23 cellular contexts compared by ENCODE assay signal in the genomic region with DNA sequence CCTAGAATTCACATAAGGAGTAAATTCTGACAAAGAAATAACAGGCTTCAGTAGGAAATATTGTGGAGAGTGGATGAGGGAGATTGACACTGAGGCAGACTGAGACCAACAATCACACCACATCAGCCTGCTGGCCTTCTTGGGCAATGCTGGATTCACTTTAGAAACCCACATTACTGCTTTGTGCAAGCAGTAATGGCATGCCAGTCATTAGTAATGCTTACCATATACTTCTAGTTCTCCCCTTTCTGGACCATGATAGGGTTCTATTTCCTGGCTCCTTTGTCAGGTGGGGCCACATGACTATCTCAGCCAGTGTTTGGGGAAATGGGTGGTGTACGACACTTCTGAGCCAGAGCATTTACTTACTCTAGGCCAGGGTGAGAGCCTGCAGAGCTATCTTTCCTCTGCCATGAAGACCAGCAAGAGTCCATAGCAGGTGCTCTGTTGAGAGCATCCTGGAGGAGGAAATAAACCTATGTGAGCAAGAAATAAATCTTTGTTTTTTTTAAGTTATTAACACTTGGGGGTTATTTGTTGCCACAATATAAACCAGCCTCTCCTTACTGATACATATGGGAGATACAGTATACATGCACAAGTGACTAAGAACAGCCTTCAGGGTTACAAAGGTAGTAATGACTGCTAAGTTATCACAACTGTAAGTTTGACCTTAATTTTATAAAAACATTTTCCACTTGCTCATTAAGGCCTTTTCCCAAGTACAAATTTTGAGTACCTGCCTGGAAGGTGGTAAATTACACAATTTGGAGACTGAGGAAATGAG.
DNase-seq lines count a peak whose midpoint lies in the region; ATAC-seq, FAIRE-seq and TF ChIP-seq lines count a peak whose summit lies in the region.
"Had no signal": no experiment of that assay in that cellular context is flagged by ENCODE, and none has a peak within 500 bp of the region (broad histone marks: within the 10 kb centered on the region; RNA-seq: fewer than 3 reads in every experiment).

No MANE protein-coding gene starts in this region.

- peak; percentile 27 to 47 for ATAC-seq in activated T-cell treated with anti-CD3 and anti-CD28 coated beads, Interleukin-2, amount 50 U/mL, for 72 hours (replicated peaks in 1 of 2)
- ATAC-seq in HG03432 (IDR thresholded peaks at IDR 0.05; ENCODE audit: unreplicated experiment) = no peak

- H3K9me3 ChIP-seq in HEK293 (ENCODE audit: control insufficient read depth, insufficient read depth, low read depth, low read length) (no peaks in the 10 kb centered on the region), Loucy (ENCODE audit: insufficient read depth, low read depth, low read length) (no peaks in the 10 kb centered on the region)
- H3K9me3 ChIP-seq: A549; BLaER1 treated with 17β-estradiol and CSF1 and Interleukin-3, amounts not matched to agents 10 nM and 100 nM had no signal

- H3K9me2 ChIP-seq in Loucy (replicated peaks; ENCODE audit: low read depth, low read length) = no peaks in the 10 kb centered on the region

- H3K36me3 ChIP-seq in HEK293 (ENCODE audit: control insufficient read depth in 2 of 2, insufficient read depth in 1 of 2, low read length in 2 of 2) = no peaks in the 10 kb centered on the region
- H3K36me3 ChIP-seq in Loucy (ENCODE audit: insufficient read depth, low read length) = no peaks in the 10 kb centered on the region
- no peaks in the 10 kb centered on the region for H3K36me3 ChIP-seq in bronchial epithelial cell (ENCODE audit: control insufficient read depth, insufficient read depth, low read length)
- H3K36me3 ChIP-seq: BLaER1 treated with 17β-estradiol and CSF1 and Interleukin-3, amounts not matched to agents 10 nM and 100 nM had no signal

- no peaks in the 10 kb centered on the region for H3K27me3 Mint-ChIP-seq in activated T-cell treated with anti-CD3 and anti-CD28 coated beads, Interleukin-2, amount 50 U/mL, for 72 hours (ENCODE audit: low read depth)
- H3K27me3 Mint-ChIP-seq: CD4-positive, alpha-beta T cell had no signal

- TF ChIP-seq CTCF in HEK293 (tag by site-specific recombination; IDR thresholded peaks at IDR 0.05) (no peak), Loucy (conservative IDR thresholded peaks at IDR 0.05; ENCODE audit: low read length) (no peak), bronchial epithelial cell (IDR thresholded peaks at IDR 0.05; ENCODE audit: insufficient read depth, low read length, severe bottlenecking) (no peak)

- H3F3A ChIP-seq in Loucy (ENCODE audit: low read depth) = no peaks in the 10 kb centered on the region; the same call in 1 of the 2 replicates

- FAIRE-seq in bronchial epithelial cell (lab: Jason Lieb, UNC) = peak; percentile 23
- FAIRE-seq: A549, D721Med, RCC 7860 had no signal

- CTCF ChIA-PET in HEK293 (lab: Yijun Ruan, JAX) = no interaction called here

- no peak overlapping the region for H3K9ac ChIP-seq in Loucy (ENCODE audit: low read depth, low read length, poor library complexity, severe bottlenecking)
- H3K9ac ChIP-seq: BLaER1 treated with 17β-estradiol and CSF1 and Interleukin-3, amounts not matched to agents 10 nM and 100 nM; GM23248 had no signal

- H3K4me3 ChIP-seq in HEK293 (ENCODE audit: low read depth, low read length) (no peak overlapping the region), Loucy (ENCODE audit: low read length, poor library complexity, severe bottlenecking) (no peak overlapping the region), bronchial epithelial cell (ENCODE audit: low read depth, low read length) (no peak overlapping the region)
- H3K4me3 ChIP-seq: A549; BLaER1 treated with 17β-estradiol and CSF1 and Interleukin-3, amounts not matched to agents 10 nM and 100 nM; GM23248; SK-N-MC had no signal

- H2AFZ ChIP-seq in Loucy (ENCODE audit: low read length) = peak overlapping the region; percentile 42; the same call in 1 of the 2 replicates
- H2AFZ ChIP-seq: GM23248 had no signal

- H3K4me2 ChIP-seq in Loucy (ENCODE audit: low read depth, low read length, poor library complexity, severe bottlenecking) = no peak overlapping the region
- H3K4me2 ChIP-seq: A549; BLaER1 treated with 17β-estradiol and CSF1 and Interleukin-3, amounts not matched to agents 10 nM and 100 nM had no signal

- no peak overlapping the region for H3K27ac ChIP-seq in HEK293 (ENCODE audit: extremely low read depth, low read depth, low read length)
- H3K27ac ChIP-seq: A549; BLaER1 treated with 17β-estradiol and CSF1 and Interleukin-3, amounts not matched to agents 10 nM and 100 nM; GM23248; SK-N-MC had no signal

- peaks cover 0 to 2% of the 10 kb centered on the region in 2 donors for H3K36me3 Mint-ChIP-seq in activated T-cell treated with anti-CD3 and anti-CD28 coated beads, Interleukin-2, amount 50 U/mL, for 72 hours (ENCODE audit: insufficient read depth in 2 of 2)

- no peaks in the 10 kb centered on the region for H4K20me1 ChIP-seq in Loucy (ENCODE audit: insufficient read depth, low read length, poor library complexity, severe bottlenecking)
- H4K20me1 ChIP-seq: BLaER1 treated with 17β-estradiol and CSF1 and Interleukin-3, amounts not matched to agents 10 nM and 100 nM had no signal

- POLR2A ChIA-PET in HEK293 (lab: Yijun Ruan, JAX) = no interaction called here

- no peaks in the 10 kb centered on the region for H3K4me1 ChIP-seq in HEK293 (ENCODE audit: control insufficient read depth, insufficient read depth, low read length)
- peaks cover 8% of the 10 kb centered on the region for H3K4me1 ChIP-seq in Loucy (ENCODE audit: insufficient read depth, low read length, poor library complexity, severe bottlenecking)
- H3K4me1 ChIP-seq: A549 had no signal

- peaks cover 2% of the 10 kb centered on the region for H3K4me1 Mint-ChIP-seq in activated T-cell treated with anti-CD3 and anti-CD28 coated beads, Interleukin-2, amount 50 U/mL, for 72 hours (ENCODE audit: low read depth)

- no peaks in the 10 kb centered on the region for H3K9me3 Mint-ChIP-seq in activated T-cell treated with anti-CD3 and anti-CD28 coated beads, Interleukin-2, amount 50 U/mL, for 72 hours
- H3K9me3 Mint-ChIP-seq: CD4-positive, alpha-beta T cell had no signal

- no peak overlapping the region for H3K4me3 Mint-ChIP-seq in activated T-cell treated with anti-CD3 and anti-CD28 coated beads, Interleukin-2, amount 50 U/mL, for 72 hours
- H3K4me3 Mint-ChIP-seq: CD4-positive, alpha-beta T cell had no signal

- H3K27me3 ChIP-seq in Loucy (ENCODE audit: insufficient read depth, low read length, poor library complexity, severe bottlenecking) (no peaks in the 10 kb centered on the region), bronchial epithelial cell (ENCODE audit: control insufficient read depth, insufficient read depth, low read length) (no peaks in the 10 kb centered on the region)
- H3K27me3 ChIP-seq: BLaER1 treated with 17β-estradiol and CSF1 and Interleukin-3, amounts not matched to agents 10 nM and 100 nM had no signal

- DNase-seq in activated T-cell treated with anti-CD3 and anti-CD28 coated beads, Interleukin-2, amount 50 U/mL, for 72 hours = no peak
- no peak for DNase-seq in activated T-cell treated with anti-CD3 and anti-CD28 coated beads, Interleukin-2, amount 50 U/mL, for 48 hours
- DNase-seq in bronchial epithelial cell (ENCODE audit: low read depth) (no peak), NCI-H2227 treated with DMSO at 0.1 percent for 48 hours (lab: John Stamatoyannopoulos, UW) (no peak)
- DNase-seq: AML-193; CD4-positive, alpha-beta T cell; GM23248; H7; KBM-7; NCI-H1048; NCI-H1417; NCI-H1694; NCI-H2029 treated with DMSO at 0.1 percent for 48 hours; NCI-H526 treated with DMSO at 0.1 percent for 48 hours; SIG-M5 had no signal

- no peaks in the 10 kb centered on the region for H3K79me2 ChIP-seq in Loucy (ENCODE audit: insufficient read depth, low read length)

- no peak overlapping the region for H3K27ac Mint-ChIP-seq in activated T-cell treated with anti-CD3 and anti-CD28 coated beads, Interleukin-2, amount 50 U/mL, for 72 hours
- H3K27ac Mint-ChIP-seq: CD4-positive, alpha-beta T cell had no signal

TF ChIP-seq in HEK293, 187 proteins besides CTCF, POLR2A, EP300 and RAD21:
- TF ChIP-seq ZNF157 (tag by site-specific recombination; IDR thresholded peaks at IDR 0.05) (peak; percentile 81), ELK4 (IDR thresholded peaks at IDR 0.05; ENCODE audit: borderline replicate concordance, low read depth, low read length) (no peak)
